ENCODE assay signal across 16 cellular contexts in the genomic region with DNA sequence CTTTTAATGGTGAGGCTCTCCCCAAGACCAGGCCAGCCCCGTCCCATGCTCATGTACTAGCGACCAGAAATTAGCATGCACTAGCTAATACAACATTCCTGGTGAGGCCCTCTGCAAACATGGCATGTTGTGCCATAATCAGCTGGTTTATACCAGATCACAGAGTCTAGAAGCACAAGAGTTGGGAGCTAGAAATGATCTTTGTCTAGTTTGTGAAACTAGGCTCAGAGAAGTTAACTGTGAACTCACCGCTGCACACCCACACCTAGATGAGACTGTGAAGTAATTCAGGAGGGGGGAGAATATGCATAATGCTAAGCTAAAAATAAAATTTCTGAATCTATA. TPM values are rescaled to one million over a fixed set of nuclear protein-coding genes. Genes with fewer than 3 reads are reported as not detected.
A peak's percentile ranks its signal among the peaks of the same experiment; 100 is the strongest.
DNase-seq lines count a peak whose midpoint lies in the region; ATAC-seq and TF ChIP-seq lines count a peak whose summit lies in the region.
"Had no signal": no experiment of that assay in that cellular context is flagged by ENCODE, and none has a peak within 500 bp of the region (broad histone marks: within the 10 kb centered on the region; RNA-seq: fewer than 3 reads in every experiment).

No MANE protein-coding gene starts in this region.

- peaks cover 11% of the 10 kb centered on the region for H3K79me2 ChIP-seq in smooth muscle cell (ENCODE audit: low read depth)

- H3K4me1 ChIP-seq in smooth muscle cell (ENCODE audit: low read depth) (peaks cover 24% of the 10 kb centered on the region), prostate gland (replicated peaks) (peaks cover 8% of the 10 kb centered on the region)
- H3K4me1 ChIP-seq: SJSA1 had no signal

- no peak overlapping the region for H2AFZ ChIP-seq in smooth muscle cell (ENCODE audit: low read depth)

- no peak for ATAC-seq in activated CD8-positive, alpha-beta memory T cell treated with anti-CD3 and anti-CD28 coated beads, Interleukin-2, amount 10 ng/mL, durations not matched to agents 7 days and 5 days
- ATAC-seq: A549 had no signal

- H3K4me1 Mint-ChIP-seq in activated CD8-positive, alpha-beta memory T cell treated with anti-CD3 and anti-CD28 coated beads, Interleukin-2, amount 10 ng/mL, durations not matched to agents 7 days and 5 days, result peaks cover 47% of the 10 kb centered on the region
- peaks cover 28% of the 10 kb centered on the region for H3K4me1 Mint-ChIP-seq in activated naive CD8-positive, alpha-beta T cell treated with anti-CD3 and anti-CD28 coated beads for 36 hours

- intact Hi-C loops in prostate gland (cut with DNase I), result no loop called here

- H3K27me3 Mint-ChIP-seq in activated CD8-positive, alpha-beta memory T cell treated with anti-CD3 and anti-CD28 coated beads, Interleukin-2, amount 10 ng/mL, durations not matched to agents 7 days and 5 days, result no peaks in the 10 kb centered on the region
- H3K27me3 Mint-ChIP-seq in activated naive CD8-positive, alpha-beta T cell treated with anti-CD3 and anti-CD28 coated beads for 36 hours, result no peaks in the 10 kb centered on the region

- H3K36me3 ChIP-seq in smooth muscle cell (ENCODE audit: low read depth), result peaks cover 11% of the 10 kb centered on the region
- peaks cover 0 to 4% of the 10 kb centered on the region in 2 donors for H3K36me3 ChIP-seq in prostate gland
- H3K36me3 ChIP-seq: SJSA1 had no signal

- H3K4me3 Mint-ChIP-seq in activated CD8-positive, alpha-beta memory T cell treated with anti-CD3 and anti-CD28 coated beads, Interleukin-2, amount 10 ng/mL, durations not matched to agents 7 days and 5 days, result no peak overlapping the region
- H3K4me3 Mint-ChIP-seq in activated naive CD8-positive, alpha-beta T cell treated with anti-CD3 and anti-CD28 coated beads for 36 hours, result no peak overlapping the region

- WGBS in smooth muscle cell (ENCODE audit: low lambda C conversion rate), result 73% methylated on average over 3 of the region's 3 CpGs
- WGBS in prostate gland, result 78% methylated on average over 3 of the region's 3 CpGs

- peaks cover 48% of the 10 kb centered on the region for H3K36me3 Mint-ChIP-seq in activated CD8-positive, alpha-beta memory T cell treated with anti-CD3 and anti-CD28 coated beads, Interleukin-2, amount 10 ng/mL, durations not matched to agents 7 days and 5 days
- H3K36me3 Mint-ChIP-seq in activated naive CD8-positive, alpha-beta T cell treated with anti-CD3 and anti-CD28 coated beads for 36 hours, result peaks cover 15% of the 10 kb centered on the region

- no peak for DNase-seq in activated CD8-positive, alpha-beta memory T cell treated with anti-CD3 and anti-CD28 coated beads, Interleukin-2, amount 10 ng/mL, durations not matched to agents 7 days and 5 days
- no peak for DNase-seq in activated CD8-positive, alpha-beta memory T cell treated with anti-CD3 and anti-CD28 coated beads, Interleukin-2, amount 50 U/mL, for 48 hours
- DNase-seq in activated naive CD8-positive, alpha-beta T cell treated with anti-CD3 and anti-CD28 coated beads for 36 hours, result no peak
- DNase-seq in iris pigment epithelial cell (ENCODE audit: low read depth) (peak; percentile 22), smooth muscle cell (lab: John Stamatoyannopoulos, UW; ENCODE audit: unreplicated experiment) (no peak), prostate gland (ENCODE audit: low spot score) (no peak), COLO829 (ENCODE audit: low spot score) (no peak), EL (no peak)
- DNase-seq: activated naive CD4-positive, alpha-beta T cell; effector CD4-positive, alpha-beta T cell; hippocampal formation; NCI-H1105 treated with DMSO at 0.1 percent for 48 hours; NCI-H526 treated with DMSO at 0.1 percent for 48 hours; stimulated activated CD4-positive, alpha-beta T cell treated with anti-CD3 and anti-CD28 coated beads, Interleukin-15, amount 100 ng/mL, for 24 hours had no signal

- H3K9me3 Mint-ChIP-seq in activated CD8-positive, alpha-beta memory T cell treated with anti-CD3 and anti-CD28 coated beads, Interleukin-2, amount 10 ng/mL, durations not matched to agents 7 days and 5 days (ENCODE audit: low read depth), result no peaks in the 10 kb centered on the region
- no peaks in the 10 kb centered on the region for H3K9me3 Mint-ChIP-seq in activated naive CD8-positive, alpha-beta T cell treated with anti-CD3 and anti-CD28 coated beads for 36 hours

- no peak for TF ChIP-seq POLR2A in prostate gland (IDR thresholded peaks at IDR 0.05)

- H3K4me3 ChIP-seq in smooth muscle cell (no peak overlapping the region), prostate gland (no peak overlapping the region)
- H3K4me3 ChIP-seq: A549, SJSA1 had no signal

- TF ChIP-seq CTCF in smooth muscle cell (IDR thresholded peaks at IDR 0.05; ENCODE audit: borderline replicate concordance, insufficient read depth, poor library complexity, severe bottlenecking) (no peak), prostate gland (IDR thresholded peaks at IDR 0.05) (no peak)

- peak overlapping the region; percentile 66 for H3K27ac Mint-ChIP-seq in activated CD8-positive, alpha-beta memory T cell treated with anti-CD3 and anti-CD28 coated beads, Interleukin-2, amount 10 ng/mL, durations not matched to agents 7 days and 5 days
- peak overlapping the region; percentile 83 for H3K27ac Mint-ChIP-seq in activated naive CD8-positive, alpha-beta T cell treated with anti-CD3 and anti-CD28 coated beads for 36 hours

- no peaks in the 10 kb centered on the region for H3F3A ChIP-seq in smooth muscle cell (ENCODE audit: low read depth)

- no peak overlapping the region for H3K9ac ChIP-seq in smooth muscle cell (ENCODE audit: low read depth)

- no peaks in the 10 kb centered on the region for H4K20me1 ChIP-seq in smooth muscle cell (ENCODE audit: low read depth)

- H3K27me3 ChIP-seq in smooth muscle cell (ENCODE audit: low read depth), result no peaks in the 10 kb centered on the region
- no peaks in the 10 kb centered on the region for H3K27me3 ChIP-seq in prostate gland (replicated peaks; ENCODE audit: insufficient read depth)
- H3K27me3 ChIP-seq: SJSA1 had no signal

- H3K4me2 ChIP-seq in smooth muscle cell, result peak overlapping the region; percentile 34

- H3K27ac ChIP-seq in smooth muscle cell (ENCODE audit: low read depth) (peak overlapping the region; percentile 3), prostate gland (no peak overlapping the region)
- H3K27ac ChIP-seq: SJSA1 had no signal

- CTCF ChIA-PET in activated CD8-positive, alpha-beta memory T cell treated with anti-CD3 and anti-CD28 coated beads, Interleukin-2, amount 10 ng/mL, durations not matched to agents 7 days and 5 days (lab: Charles Lee), result interaction anchor here (1.8 kb wide), 1 partner anchor 54 kb away, joined by 3 read pairs; no protein-coding TSS in a partner anchor

- no peaks in the 10 kb centered on the region for H3K9me3 ChIP-seq in smooth muscle cell (replicated peaks; ENCODE audit: low read depth)
- H3K9me3 ChIP-seq in prostate gland, result no peaks in the 10 kb centered on the region
- H3K9me3 ChIP-seq: A549, SJSA1 had no signal

RNA-seq across cellular contexts. Expression of gene MTMR12, which starts 37.3 kb away (rescaled TPM):
- 10 to 100 TPM; 23.3 to 26.6 TPM for total RNA-seq in activated CD8-positive, alpha-beta memory T cell treated with anti-CD3 and anti-CD28 coated beads, Interleukin-2, amount 10 ng/mL, durations not matched to agents 7 days and 5 days
- 10 to 100 TPM; 24.0 to 24.9 TPM for total RNA-seq in activated naive CD8-positive, alpha-beta T cell treated with anti-CD3 and anti-CD28 coated beads for 36 hours
- total RNA-seq in smooth muscle cell, result 8.6 and 13.3 TPM in 2 replicates
- 4.4 and 6.6 TPM in 2 replicates for polyA plus RNA-seq in smooth muscle cell
- total RNA-seq in prostate gland, result 10 to 100 TPM; 43.1 to 70.7 TPM
